In genomic region chr5:98060148-98060547, GRCh38 we compare ENCODE assay signal across 30 cellular contexts.
"Had no signal": no experiment of that assay in that cellular context is flagged by ENCODE, and none has a peak within 500 bp of the region (broad histone marks: within the 10 kb centered on the region; RNA-seq: fewer than 3 reads in every experiment).

No MANE protein-coding gene starts in this region.

- H3K36me3 ChIP-seq: MG63, SJCRH30 had no signal

- H3K4me1 ChIP-seq: SJCRH30 had no signal

- H3K4me2 ChIP-seq: PC-9 had no signal

- H2AFZ ChIP-seq: PC-9 had no signal

- H3K4me3 ChIP-seq: MG63, PC-9, SJCRH30, SK-N-MC had no signal

- H3K27ac ChIP-seq: PC-9, RWPE1, SJCRH30, SK-N-MC had no signal

- ATAC-seq: Panc1, Right ventricle myocardium inferior, SK-N-SH treated with all-trans-retinoic acid at 6 μM for 48 hours, T-cell had no signal

- H3K9me3 ChIP-seq: MG63, SJCRH30 had no signal

- H3K27me3 ChIP-seq: MG63, SJCRH30 had no signal

- DNase-seq: Kasumi-1, MG63, MV-4-11, NCI-H1092, NCI-H1105, NCI-H1417 treated with DMSO at 0.1 percent for 48 hours, NCI-H1436 treated with DMSO at 0.1 percent for 48 hours, NCI-H1694 treated with DMSO at 0.1 percent for 48 hours, NCI-H187 treated with DMSO at 0.1 percent for 48 hours, NCI-H2029, NCI-H2081, NCI-H2171, NCI-H2227 treated with DMSO at 0.1 percent for 48 hours, NCI-H345, NCI-H446, NCI-H510A treated with DMSO at 0.1 percent for 48 hours, NCI-H524 treated with DMSO at 0.1 percent for 48 hours, NCI-H526 treated with DMSO at 0.1 percent for 48 hours, NCI-H748 treated with DMSO at 0.1 percent for 48 hours, NCI-H82, PC-9, SHP77, SIG-M5, SJCRH30, T-cell had no signal
